ENCODE assay signal across 8 cellular contexts in the genomic region with DNA sequence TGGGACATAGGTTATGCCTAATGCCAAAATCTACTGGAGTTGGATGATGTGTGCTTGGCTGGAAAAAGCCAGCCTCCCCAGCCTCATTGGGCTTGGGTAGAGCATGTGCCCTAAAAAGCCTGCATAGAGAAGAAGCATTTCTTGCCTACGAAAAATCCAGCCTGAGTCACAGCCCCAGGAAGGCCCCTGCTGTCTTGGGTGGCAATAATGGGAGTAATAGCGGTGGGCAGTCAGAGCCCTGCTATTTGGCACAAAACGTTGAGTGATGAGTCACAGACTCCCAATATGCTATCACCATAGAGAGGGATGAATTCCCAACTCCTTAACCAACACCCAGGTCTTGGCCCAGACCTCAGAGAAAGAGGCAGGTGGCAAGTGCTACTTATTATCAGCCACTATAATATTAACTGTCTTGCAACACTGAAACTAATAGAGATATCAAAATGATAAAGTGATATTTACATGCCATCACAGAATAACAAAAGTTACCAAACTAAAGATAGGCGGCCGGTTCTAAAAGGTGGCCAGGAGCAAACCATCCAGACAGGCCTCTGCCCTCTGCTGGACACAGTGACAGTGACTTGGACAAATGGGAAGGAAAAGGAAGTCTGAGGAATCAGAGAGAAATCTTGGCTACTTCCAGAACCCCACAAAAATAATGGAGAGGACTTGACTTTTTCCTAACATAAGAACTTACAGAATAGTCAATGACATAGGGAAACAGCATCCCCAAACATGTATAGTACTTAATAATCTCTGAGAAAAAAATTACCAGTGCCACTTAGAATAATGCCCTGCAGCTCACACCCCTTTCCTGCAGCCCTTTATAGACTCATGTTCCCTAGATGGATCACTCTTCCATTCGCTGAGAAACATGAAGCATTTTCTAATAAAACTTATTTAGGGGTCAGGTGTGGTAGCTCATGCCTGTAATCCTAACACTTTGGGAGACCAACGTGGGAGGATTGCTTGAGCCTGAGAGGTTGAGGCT. TPM values are rescaled to one million over a fixed set of nuclear protein-coding genes. Genes with fewer than 3 reads are reported as not detected.
DNase-seq lines count a peak whose midpoint lies in the region; TF ChIP-seq lines count a peak whose summit lies in the region.

No MANE protein-coding gene starts in this region.

- no peaks in the 10 kb centered on the region for H3K27me3 ChIP-seq in SJCRH30

- peak; percentile 30 for TF ChIP-seq CTCF in GM13977 (IDR thresholded peaks at IDR 0.05; ENCODE audit: extremely low read depth, insufficient read depth, missing control alignments)

- H3K36me3 ChIP-seq in SJCRH30: peaks cover 28% of the 10 kb centered on the region

- no peak overlapping the region for H3K4me3 ChIP-seq in SJCRH30
- H3K4me3 ChIP-seq in skin epidermis: no peak overlapping the region

- DNase-seq in GM13977 (ENCODE audit: low spot score) (no peak), SJCRH30 (peak; percentile 43 to 50), glomerular visceral epithelial cell (ENCODE audit: extremely low spot score) (peak; percentile 91), NOMO-1 treated with DMSO at 0.1 percent for 48 hours (lab: John Stamatoyannopoulos, UW; ENCODE audit: unreplicated experiment) (no peak), nucleus accumbens (lab: John Stamatoyannopoulos, UW) (no peak), activated gamma-delta T cell treated with Interleukin-2 at 50 U/mL for 16 hours (no peak)
- no peak for DNase-seq in stimulated activated CD4-positive, alpha-beta T cell treated with anti-CD3 and anti-CD28 coated beads, Interleukin-15, amount 100 ng/mL, for 24 hours

- H3K9me3 ChIP-seq in SJCRH30 (replicated peaks): no peaks in the 10 kb centered on the region

- H3K27ac ChIP-seq in SJCRH30 (peak overlapping the region; percentile 57), skin epidermis (peak overlapping the region in 15 of 21 experiments; percentile 1 to 72 (median 47))

- peaks cover 12% of the 10 kb centered on the region for H3K4me1 ChIP-seq in SJCRH30

- in situ Hi-C loops in GM13977 (cut with MboI; ENCODE audit: low pct_unique_long_range_greater_than_20kb, low sequenced_read_pairs, unreplicated experiment): no loop called here

RNA-seq across cellular contexts. Expression of a gene that starts 51.9 kb away (rescaled TPM):
- not detected in 2 replicates for total RNA-seq in SJCRH30 (2014; rRNA removed; shearing (Covaris generic))

Comparison
In these comparisons a context has a peak if more than half of its experiments do, and no peak if none do; other contexts are left out.
1. DNase-seq: peak in SJCRH30 (2 of 2) and glomerular visceral epithelial cell (single experiment); none in GM13977 (single experiment), stimulated activated CD4-positive, alpha-beta T cell treated with anti-CD3 and anti-CD28 coated beads, Interleukin-15, amount 100 ng/mL, for 24 hours (single experiment), NOMO-1 treated with DMSO at 0.1 percent for 48 hours (single experiment), nucleus accumbens (0 of 56) and activated gamma-delta T cell treated with Interleukin-2 at 50 U/mL for 16 hours (single experiment).